ENCODE assay signal across 1 cellular context in the genomic region with DNA sequence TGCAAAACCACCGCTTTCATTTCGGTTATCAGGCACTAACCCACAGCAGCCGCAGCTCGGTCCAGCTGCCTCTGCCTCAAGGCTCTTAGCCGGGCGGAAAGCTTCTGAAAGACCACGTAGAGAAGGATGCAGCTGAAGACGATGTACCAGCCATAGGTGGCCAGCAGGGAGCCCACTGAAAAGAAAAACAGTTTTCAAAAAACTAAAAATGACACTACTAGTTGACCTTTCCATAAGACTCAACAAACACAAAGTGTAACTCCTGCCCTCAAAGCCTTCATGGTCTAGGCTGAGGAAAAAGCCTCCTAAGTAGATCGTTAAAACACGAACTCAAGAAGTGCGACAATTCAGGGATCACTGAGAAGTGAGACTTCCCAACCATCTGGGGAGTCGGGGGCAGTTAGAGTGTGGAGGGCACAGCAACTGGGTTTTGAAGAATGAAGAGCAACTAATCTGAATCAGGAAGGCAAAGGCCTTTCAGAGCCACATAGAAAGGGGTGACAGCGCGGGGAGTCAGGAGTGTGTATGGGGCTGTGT.
TF ChIP-seq lines count a peak whose summit lies in the region.

No MANE protein-coding gene starts in this region.

TF ChIP-seq in K562, 482 proteins besides CTCF, POLR2A, EP300 and RAD21:
- TF ChIP-seq, protein P1, sequence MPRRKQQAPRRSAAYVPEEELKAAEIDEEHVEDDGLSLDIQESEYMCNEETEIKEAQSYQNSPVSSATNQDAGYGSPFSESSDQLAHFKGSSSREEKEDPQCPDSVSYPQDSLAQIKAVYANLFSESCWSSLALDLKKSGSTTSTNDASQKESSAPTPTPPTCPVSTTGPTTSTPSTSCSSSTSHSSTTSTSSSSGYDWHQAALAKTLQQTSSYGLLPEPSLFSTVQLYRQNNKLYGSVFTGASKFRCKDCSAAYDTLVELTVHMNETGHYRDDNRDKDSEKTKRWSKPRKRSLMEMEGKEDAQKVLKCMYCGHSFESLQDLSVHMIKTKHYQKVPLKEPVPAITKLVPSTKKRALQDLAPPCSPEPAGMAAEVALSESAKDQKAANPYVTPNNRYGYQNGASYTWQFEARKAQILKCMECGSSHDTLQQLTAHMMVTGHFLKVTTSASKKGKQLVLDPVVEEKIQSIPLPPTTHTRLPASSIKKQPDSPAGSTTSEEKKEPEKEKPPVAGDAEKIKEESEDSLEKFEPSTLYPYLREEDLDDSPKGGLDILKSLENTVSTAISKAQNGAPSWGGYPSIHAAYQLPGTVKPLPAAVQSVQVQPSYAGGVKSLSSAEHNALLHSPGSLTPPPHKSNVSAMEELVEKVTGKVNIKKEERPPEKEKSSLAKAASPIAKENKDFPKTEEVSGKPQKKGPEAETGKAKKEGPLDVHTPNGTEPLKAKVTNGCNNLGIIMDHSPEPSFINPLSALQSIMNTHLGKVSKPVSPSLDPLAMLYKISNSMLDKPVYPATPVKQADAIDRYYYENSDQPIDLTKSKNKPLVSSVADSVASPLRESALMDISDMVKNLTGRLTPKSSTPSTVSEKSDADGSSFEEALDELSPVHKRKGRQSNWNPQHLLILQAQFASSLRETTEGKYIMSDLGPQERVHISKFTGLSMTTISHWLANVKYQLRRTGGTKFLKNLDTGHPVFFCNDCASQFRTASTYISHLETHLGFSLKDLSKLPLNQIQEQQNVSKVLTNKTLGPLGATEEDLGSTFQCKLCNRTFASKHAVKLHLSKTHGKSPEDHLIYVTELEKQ (CRISPR knock-in tag; IDR thresholded peaks at IDR 0.05), result no peak
- TF ChIP-seq CTBP1 (IDR thresholded peaks at IDR 0.05; ENCODE audit: borderline replicate concordance), result no peak
- TF ChIP-seq CBX1 (IDR thresholded peaks at IDR 0.05; ENCODE audit: low read depth), result no peak
- no peak for TF ChIP-seq RFX1 (IDR thresholded peaks at IDR 0.05)
- no peak for TF ChIP-seq MTA1 (IDR thresholded peaks at IDR 0.05; ENCODE audit: borderline replicate concordance)
- 0 out of 2 replicates have a peak, but pooled peaks have one; percentile 61 for TF ChIP-seq FOXK1 (CRISPR knock-in tag; IDR thresholded peaks at IDR 0.05; ENCODE audit: borderline replicate concordance)
- TF ChIP-seq, protein P2, sequence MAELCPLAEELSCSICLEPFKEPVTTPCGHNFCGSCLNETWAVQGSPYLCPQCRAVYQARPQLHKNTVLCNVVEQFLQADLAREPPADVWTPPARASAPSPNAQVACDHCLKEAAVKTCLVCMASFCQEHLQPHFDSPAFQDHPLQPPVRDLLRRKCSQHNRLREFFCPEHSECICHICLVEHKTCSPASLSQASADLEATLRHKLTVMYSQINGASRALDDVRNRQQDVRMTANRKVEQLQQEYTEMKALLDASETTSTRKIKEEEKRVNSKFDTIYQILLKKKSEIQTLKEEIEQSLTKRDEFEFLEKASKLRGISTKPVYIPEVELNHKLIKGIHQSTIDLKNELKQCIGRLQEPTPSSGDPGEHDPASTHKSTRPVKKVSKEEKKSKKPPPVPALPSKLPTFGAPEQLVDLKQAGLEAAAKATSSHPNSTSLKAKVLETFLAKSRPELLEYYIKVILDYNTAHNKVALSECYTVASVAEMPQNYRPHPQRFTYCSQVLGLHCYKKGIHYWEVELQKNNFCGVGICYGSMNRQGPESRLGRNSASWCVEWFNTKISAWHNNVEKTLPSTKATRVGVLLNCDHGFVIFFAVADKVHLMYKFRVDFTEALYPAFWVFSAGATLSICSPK (IDR thresholded peaks at IDR 0.05; ENCODE audit: borderline replicate concordance), result no peak
- TF ChIP-seq, protein P3, sequence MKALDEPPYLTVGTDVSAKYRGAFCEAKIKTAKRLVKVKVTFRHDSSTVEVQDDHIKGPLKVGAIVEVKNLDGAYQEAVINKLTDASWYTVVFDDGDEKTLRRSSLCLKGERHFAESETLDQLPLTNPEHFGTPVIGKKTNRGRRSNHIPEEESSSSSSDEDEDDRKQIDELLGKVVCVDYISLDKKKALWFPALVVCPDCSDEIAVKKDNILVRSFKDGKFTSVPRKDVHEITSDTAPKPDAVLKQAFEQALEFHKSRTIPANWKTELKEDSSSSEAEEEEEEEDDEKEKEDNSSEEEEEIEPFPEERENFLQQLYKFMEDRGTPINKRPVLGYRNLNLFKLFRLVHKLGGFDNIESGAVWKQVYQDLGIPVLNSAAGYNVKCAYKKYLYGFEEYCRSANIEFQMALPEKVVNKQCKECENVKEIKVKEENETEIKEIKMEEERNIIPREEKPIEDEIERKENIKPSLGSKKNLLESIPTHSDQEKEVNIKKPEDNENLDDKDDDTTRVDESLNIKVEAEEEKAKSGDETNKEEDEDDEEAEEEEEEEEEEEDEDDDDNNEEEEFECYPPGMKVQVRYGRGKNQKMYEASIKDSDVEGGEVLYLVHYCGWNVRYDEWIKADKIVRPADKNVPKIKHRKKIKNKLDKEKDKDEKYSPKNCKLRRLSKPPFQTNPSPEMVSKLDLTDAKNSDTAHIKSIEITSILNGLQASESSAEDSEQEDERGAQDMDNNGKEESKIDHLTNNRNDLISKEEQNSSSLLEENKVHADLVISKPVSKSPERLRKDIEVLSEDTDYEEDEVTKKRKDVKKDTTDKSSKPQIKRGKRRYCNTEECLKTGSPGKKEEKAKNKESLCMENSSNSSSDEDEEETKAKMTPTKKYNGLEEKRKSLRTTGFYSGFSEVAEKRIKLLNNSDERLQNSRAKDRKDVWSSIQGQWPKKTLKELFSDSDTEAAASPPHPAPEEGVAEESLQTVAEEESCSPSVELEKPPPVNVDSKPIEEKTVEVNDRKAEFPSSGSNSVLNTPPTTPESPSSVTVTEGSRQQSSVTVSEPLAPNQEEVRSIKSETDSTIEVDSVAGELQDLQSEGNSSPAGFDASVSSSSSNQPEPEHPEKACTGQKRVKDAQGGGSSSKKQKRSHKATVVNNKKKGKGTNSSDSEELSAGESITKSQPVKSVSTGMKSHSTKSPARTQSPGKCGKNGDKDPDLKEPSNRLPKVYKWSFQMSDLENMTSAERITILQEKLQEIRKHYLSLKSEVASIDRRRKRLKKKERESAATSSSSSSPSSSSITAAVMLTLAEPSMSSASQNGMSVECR (CRISPR knock-in tag; IDR thresholded peaks at IDR 0.05), result no peak
- no peak for TF ChIP-seq ZKSCAN8 (CRISPR knock-in tag; IDR thresholded peaks at IDR 0.05)
- no peak for TF ChIP-seq NR2F6 (CRISPR knock-in tag; IDR thresholded peaks at IDR 0.05)
- TF ChIP-seq, protein P4, sequence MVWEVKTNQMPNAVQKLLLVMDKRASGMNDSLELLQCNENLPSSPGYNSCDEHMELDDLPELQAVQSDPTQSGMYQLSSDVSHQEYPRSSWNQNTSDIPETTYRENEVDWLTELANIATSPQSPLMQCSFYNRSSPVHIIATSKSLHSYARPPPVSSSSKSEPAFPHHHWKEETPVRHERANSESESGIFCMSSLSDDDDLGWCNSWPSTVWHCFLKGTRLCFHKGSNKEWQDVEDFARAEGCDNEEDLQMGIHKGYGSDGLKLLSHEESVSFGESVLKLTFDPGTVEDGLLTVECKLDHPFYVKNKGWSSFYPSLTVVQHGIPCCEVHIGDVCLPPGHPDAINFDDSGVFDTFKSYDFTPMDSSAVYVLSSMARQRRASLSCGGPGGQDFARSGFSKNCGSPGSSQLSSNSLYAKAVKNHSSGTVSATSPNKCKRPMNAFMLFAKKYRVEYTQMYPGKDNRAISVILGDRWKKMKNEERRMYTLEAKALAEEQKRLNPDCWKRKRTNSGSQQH (CRISPR knock-in tag; IDR thresholded peaks at IDR 0.05), result no peak
- no peak for TF ChIP-seq CAMTA2 (CRISPR knock-in tag; conservative IDR thresholded peaks at IDR 0.05)
- TF ChIP-seq NELFE (IDR thresholded peaks at IDR 0.05; ENCODE audit: insufficient read depth, insufficient read length), result no peak
- TF ChIP-seq SIN3A (IDR thresholded peaks at IDR 0.05; ENCODE audit: borderline replicate concordance in 2 of 2, control insufficient read depth in 1 of 2, low read depth in 2 of 2, low read length in 2 of 2), result 0 out of 4 replicates have a peak, but pooled peaks of 1 of the 2 experiments have one; percentile 13
- TF ChIP-seq, protein P5, sequence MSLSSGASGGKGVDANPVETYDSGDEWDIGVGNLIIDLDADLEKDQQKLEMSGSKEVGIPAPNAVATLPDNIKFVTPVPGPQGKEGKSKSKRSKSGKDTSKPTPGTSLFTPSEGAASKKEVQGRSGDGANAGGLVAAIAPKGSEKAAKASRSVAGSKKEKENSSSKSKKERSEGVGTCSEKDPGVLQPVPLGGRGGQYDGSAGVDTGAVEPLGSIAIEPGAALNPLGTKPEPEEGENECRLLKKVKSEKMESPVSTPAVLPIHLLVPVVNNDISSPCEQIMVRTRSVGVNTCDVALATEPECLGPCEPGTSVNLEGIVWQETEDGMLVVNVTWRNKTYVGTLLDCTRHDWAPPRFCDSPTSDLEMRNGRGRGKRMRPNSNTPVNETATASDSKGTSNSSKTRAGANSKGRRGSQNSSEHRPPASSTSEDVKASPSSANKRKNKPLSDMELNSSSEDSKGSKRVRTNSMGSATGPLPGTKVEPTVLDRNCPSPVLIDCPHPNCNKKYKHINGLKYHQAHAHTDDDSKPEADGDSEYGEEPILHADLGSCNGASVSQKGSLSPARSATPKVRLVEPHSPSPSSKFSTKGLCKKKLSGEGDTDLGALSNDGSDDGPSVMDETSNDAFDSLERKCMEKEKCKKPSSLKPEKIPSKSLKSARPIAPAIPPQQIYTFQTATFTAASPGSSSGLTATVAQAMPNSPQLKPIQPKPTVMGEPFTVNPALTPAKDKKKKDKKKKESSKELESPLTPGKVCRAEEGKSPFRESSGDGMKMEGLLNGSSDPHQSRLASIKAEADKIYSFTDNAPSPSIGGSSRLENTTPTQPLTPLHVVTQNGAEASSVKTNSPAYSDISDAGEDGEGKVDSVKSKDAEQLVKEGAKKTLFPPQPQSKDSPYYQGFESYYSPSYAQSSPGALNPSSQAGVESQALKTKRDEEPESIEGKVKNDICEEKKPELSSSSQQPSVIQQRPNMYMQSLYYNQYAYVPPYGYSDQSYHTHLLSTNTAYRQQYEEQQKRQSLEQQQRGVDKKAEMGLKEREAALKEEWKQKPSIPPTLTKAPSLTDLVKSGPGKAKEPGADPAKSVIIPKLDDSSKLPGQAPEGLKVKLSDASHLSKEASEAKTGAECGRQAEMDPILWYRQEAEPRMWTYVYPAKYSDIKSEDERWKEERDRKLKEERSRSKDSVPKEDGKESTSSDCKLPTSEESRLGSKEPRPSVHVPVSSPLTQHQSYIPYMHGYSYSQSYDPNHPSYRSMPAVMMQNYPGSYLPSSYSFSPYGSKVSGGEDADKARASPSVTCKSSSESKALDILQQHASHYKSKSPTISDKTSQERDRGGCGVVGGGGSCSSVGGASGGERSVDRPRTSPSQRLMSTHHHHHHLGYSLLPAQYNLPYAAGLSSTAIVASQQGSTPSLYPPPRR (CRISPR knock-in tag; IDR thresholded peaks at IDR 0.05; ENCODE audit: borderline replicate concordance), result no peak
- TF ChIP-seq NCOA4 (IDR thresholded peaks at IDR 0.05; ENCODE audit: partially characterized antibody), result no peak
- TF ChIP-seq, protein P6, sequence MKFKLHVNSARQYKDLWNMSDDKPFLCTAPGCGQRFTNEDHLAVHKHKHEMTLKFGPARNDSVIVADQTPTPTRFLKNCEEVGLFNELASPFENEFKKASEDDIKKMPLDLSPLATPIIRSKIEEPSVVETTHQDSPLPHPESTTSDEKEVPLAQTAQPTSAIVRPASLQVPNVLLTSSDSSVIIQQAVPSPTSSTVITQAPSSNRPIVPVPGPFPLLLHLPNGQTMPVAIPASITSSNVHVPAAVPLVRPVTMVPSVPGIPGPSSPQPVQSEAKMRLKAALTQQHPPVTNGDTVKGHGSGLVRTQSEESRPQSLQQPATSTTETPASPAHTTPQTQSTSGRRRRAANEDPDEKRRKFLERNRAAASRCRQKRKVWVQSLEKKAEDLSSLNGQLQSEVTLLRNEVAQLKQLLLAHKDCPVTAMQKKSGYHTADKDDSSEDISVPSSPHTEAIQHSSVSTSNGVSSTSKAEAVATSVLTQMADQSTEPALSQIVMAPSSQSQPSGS (CRISPR knock-in tag; IDR thresholded peaks at IDR 0.05), result 0 out of 2 replicates have a peak, but pooled peaks have one; percentile 6
- no peak for TF ChIP-seq ZNF384 (IDR thresholded peaks at IDR 0.05; ENCODE audit: low read depth, low read length)
- TF ChIP-seq CBX5 (IDR thresholded peaks at IDR 0.05; ENCODE audit: borderline replicate concordance, low read depth), result no peak
- TF ChIP-seq, protein P7, sequence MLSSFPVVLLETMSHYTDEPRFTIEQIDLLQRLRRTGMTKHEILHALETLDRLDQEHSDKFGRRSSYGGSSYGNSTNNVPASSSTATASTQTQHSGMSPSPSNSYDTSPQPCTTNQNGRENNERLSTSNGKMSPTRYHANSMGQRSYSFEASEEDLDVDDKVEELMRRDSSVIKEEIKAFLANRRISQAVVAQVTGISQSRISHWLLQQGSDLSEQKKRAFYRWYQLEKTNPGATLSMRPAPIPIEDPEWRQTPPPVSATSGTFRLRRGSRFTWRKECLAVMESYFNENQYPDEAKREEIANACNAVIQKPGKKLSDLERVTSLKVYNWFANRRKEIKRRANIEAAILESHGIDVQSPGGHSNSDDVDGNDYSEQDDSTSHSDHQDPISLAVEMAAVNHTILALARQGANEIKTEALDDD (IDR thresholded peaks at IDR 0.05), result 0 out of 2 replicates have a peak, but pooled peaks have one; percentile 14
- no peak for TF ChIP-seq KDM1A (IDR thresholded peaks at IDR 0.05)
